In the genomic region with DNA sequence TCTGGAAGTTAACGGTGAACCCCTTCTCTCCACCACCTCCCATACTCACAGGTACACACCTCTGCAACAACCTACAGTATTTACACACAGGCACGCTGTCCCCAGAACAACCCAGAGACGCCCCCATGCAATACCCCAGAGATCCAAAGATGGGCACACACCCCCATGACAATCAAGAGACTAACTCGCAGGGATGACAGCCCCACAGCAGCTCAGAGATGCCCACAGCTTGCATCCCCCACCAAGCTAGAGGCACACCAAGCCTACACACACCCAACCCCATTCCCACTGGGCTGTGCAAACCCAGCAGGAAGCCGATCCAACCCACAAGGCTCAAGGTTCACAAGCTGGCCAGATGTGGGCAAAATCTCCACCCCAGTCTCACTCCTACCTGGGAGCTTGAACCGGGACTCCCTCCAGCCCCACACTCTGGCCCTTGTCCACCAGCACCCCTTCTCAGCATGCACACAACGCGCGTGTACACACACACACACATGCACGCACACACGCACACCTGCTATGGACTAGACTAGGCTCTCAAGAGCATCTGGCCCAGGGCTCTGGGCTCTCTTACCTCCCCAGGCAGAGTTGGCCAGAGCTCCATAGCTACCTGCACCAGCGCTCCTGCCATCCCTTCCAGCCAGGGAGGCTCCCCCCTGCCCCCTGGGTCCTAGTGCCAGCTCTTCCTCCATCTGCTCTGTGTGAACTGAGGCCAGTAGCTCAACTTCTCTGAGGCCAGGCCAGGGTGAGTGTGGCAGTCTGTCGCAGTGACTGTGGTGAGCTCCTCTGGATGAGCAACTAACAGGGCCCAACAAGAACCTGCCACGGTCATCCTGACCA, we compare ENCODE assay signal across 1 cellular context.
A peak's percentile ranks its signal among the peaks of the same experiment; 100 is the strongest.
TF ChIP-seq lines count a peak whose summit lies in the region.

No MANE protein-coding gene starts in this region.

TF ChIP-seq in K562, 482 proteins besides CTCF, POLR2A, EP300 and RAD21:
- TF ChIP-seq POLR3G (IDR thresholded peaks at IDR 0.05; ENCODE audit: extremely low read depth, insufficient read length, insufficient replicate concordance) (no peak), GABPB1 (CRISPR knock-in tag; IDR thresholded peaks at IDR 0.05) (0 out of 2 replicates have a peak, but pooled peaks have one; percentile 20), MYC (IDR thresholded peaks at IDR 0.05; ENCODE audit: low read depth, low read length) (no peak), MYC (CRISPR knock-in tag; IDR thresholded peaks at IDR 0.05; ENCODE audit: borderline replicate concordance, low read depth) (0 out of 2 replicates have a peak, but pooled peaks have one; percentile 14)
- TF ChIP-seq, protein P1, sequence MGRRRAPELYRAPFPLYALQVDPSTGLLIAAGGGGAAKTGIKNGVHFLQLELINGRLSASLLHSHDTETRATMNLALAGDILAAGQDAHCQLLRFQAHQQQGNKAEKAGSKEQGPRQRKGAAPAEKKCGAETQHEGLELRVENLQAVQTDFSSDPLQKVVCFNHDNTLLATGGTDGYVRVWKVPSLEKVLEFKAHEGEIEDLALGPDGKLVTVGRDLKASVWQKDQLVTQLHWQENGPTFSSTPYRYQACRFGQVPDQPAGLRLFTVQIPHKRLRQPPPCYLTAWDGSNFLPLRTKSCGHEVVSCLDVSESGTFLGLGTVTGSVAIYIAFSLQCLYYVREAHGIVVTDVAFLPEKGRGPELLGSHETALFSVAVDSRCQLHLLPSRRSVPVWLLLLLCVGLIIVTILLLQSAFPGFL (CRISPR knock-in tag; IDR thresholded peaks at IDR 0.05) = no peak
